Comparison of ENCODE assay signal across 24 cellular contexts in genomic region chr12:116750298-116750697, GRCh38. TPM values are rescaled to one million over a fixed set of nuclear protein-coding genes. Genes with fewer than 3 reads are reported as not detected.
DNase-seq lines count a peak whose midpoint lies in the region; ATAC-seq, FAIRE-seq and TF ChIP-seq lines count a peak whose summit lies in the region.
"Had no signal": no experiment of that assay in that cellular context is flagged by ENCODE, and none has a peak within 500 bp of the region (broad histone marks: within the 10 kb centered on the region; RNA-seq: fewer than 3 reads in every experiment).

No MANE protein-coding gene starts in this region.

- no peak for ATAC-seq in HepG2
- no peak for ATAC-seq in right lobe of liver
- no peak for ATAC-seq in sciatic nerve
- ATAC-seq: CD8-positive, alpha-beta T cell; GM12878 had no signal

- H3K27me3 ChIP-seq in HepG2 (ENCODE audit: control insufficient read depth in 1 of 2, insufficient read depth in 2 of 2, low read length in 2 of 2): no peaks in the 10 kb centered on the region
- H3K27me3 ChIP-seq in right lobe of liver: no peaks in the 10 kb centered on the region
- H3K27me3 ChIP-seq: BLaER1 treated with 17β-estradiol and CSF1 and Interleukin-3, amounts not matched to agents 10 nM and 100 nM had no signal

- BruUV-seq in HepG2 (replicated peaks; lab: Mats Ljungman, UMichigan): no TSS peak

- TF ChIP-seq POLR2A in HepG2 (IDR thresholded peaks at IDR 0.05; ENCODE audit: insufficient read depth in 1 of 2, low read depth in 2 of 2, low read length in 2 of 2): no peak
- TF ChIP-seq POLR2A in right lobe of liver (IDR thresholded peaks at IDR 0.05): no peak

- H3K4me2 ChIP-seq in HepG2 (ENCODE audit: low read depth, low read length): no peak overlapping the region
- H3K4me2 ChIP-seq: A549; BLaER1 treated with 17β-estradiol and CSF1 and Interleukin-3, amounts not matched to agents 10 nM and 100 nM had no signal

- H3K4me1 ChIP-seq in HepG2 (ENCODE audit: insufficient read depth, low read length) (no peaks in the 10 kb centered on the region), right lobe of liver (no peaks in the 10 kb centered on the region)
- H3K4me1 ChIP-seq: A549; BLaER1 treated with 17β-estradiol and CSF1 and Interleukin-3, amounts not matched to agents 10 nM and 100 nM had no signal

- no peaks in the 10 kb centered on the region for H4K20me1 ChIP-seq in HepG2 (ENCODE audit: insufficient read depth, low read length)
- H4K20me1 ChIP-seq: BLaER1 treated with 17β-estradiol and CSF1 and Interleukin-3, amounts not matched to agents 10 nM and 100 nM had no signal

- CTCF ChIA-PET in HepG2 (lab: Yijun Ruan, JAX; ENCODE audit: low intra/inter-chr PET ratio, low total read pairs): no interaction called here

- in situ Hi-C loops in HepG2 (cut with HindIII; ENCODE audit: extremely low pct_ligation_motif_present, low pct_unique_long_range_greater_than_20kb): no loop called here

- 100% methylated on average over 2 of the region's 4 CpGs for WGBS in HepG2 (ENCODE audit: low lambda C conversion rate)
- no CpG with 5 or more reads among the region's 4 CpGs for WGBS in right lobe of liver (ENCODE audit: insufficient coverage, low coverage, low lambda C conversion rate, missing lambda C conversion rate)

- H3K27ac ChIP-seq in HepG2 (ENCODE audit: extremely low read length, insufficient read depth, low read length) (no peak overlapping the region), right lobe of liver (no peak overlapping the region)
- H3K27ac ChIP-seq: 22Rv1; A549; BLaER1 treated with 17β-estradiol and CSF1 and Interleukin-3, amounts not matched to agents 10 nM and 100 nM; C4-2B had no signal

- H3K9me3 ChIP-seq in HepG2 (ENCODE audit: low read length): no peaks in the 10 kb centered on the region
- no peaks in the 10 kb centered on the region for H3K9me3 ChIP-seq in right lobe of liver
- H3K9me3 ChIP-seq: A549; BLaER1 treated with 17β-estradiol and CSF1 and Interleukin-3, amounts not matched to agents 10 nM and 100 nM had no signal

- TF ChIP-seq CTCF in HepG2 (CRISPR knock-in tag; IDR thresholded peaks at IDR 0.05): no peak
- no peak for TF ChIP-seq CTCF in right lobe of liver (IDR thresholded peaks at IDR 0.05)

- intact Hi-C loops in HepG2 (cut with micrococcal nuclease; ENCODE audit: unreplicated experiment): no loop called here
- intact Hi-C loops in right lobe of liver (cut with DNase I): no loop called here
- intact Hi-C loops in sciatic nerve (cut with DNase I): no loop called here

- DNase-seq in HepG2 (ENCODE audit: low spot score): no peak
- DNase-seq in right lobe of liver: no peak
- peak; percentile 35 for DNase-seq in islet precursor cell
- peak; percentile 21 for DNase-seq in sciatic nerve (ENCODE audit: low spot score)
- DNase-seq in NCI-H446 treated with DMSO at 0.1 percent for 48 hours (lab: John Stamatoyannopoulos, UW): no peak
- no peak for DNase-seq in activated effector memory CD4-positive, alpha-beta T cell treated with anti-CD3 and anti-CD28 coated beads, Interleukin-2, amount 50 U/mL, for 16 hours
- DNase-seq: AML-193; CD4-positive, alpha-beta T cell; CD8-positive, alpha-beta T cell; COR-L47; DMS 273 treated with DMSO at 0.1 percent for 48 hours; DMS153; DMS53; DMS79; DND-41; EL; GDM1 had no signal

- TF ChIP-seq EP300 in HepG2 (IDR thresholded peaks at IDR 0.05; ENCODE audit: low read depth in 2 of 2, low read length in 2 of 2): no peak
- no peak for TF ChIP-seq EP300 in HepG2 (CRISPR knock-in tag; IDR thresholded peaks at IDR 0.05; ENCODE audit: borderline replicate concordance)

- FAIRE-seq in HepG2 (lab: Jason Lieb, UNC): no peak
- FAIRE-seq: A549, GM12878, GM12892, GM18507 had no signal

- H3K79me2 ChIP-seq in HepG2 (ENCODE audit: insufficient read depth, low read length): no peaks in the 10 kb centered on the region

- TF ChIP-seq RAD21 in HepG2 (CRISPR knock-in tag; IDR thresholded peaks at IDR 0.05): no peak

- no peaks in the 10 kb centered on the region for H3K36me3 ChIP-seq in HepG2 (replicated peaks in 1 of 2; ENCODE audit: control insufficient read depth in 1 of 2, insufficient read depth in 2 of 2, low read length in 2 of 2)
- H3K36me3 ChIP-seq in right lobe of liver: no peaks in the 10 kb centered on the region

- no peak overlapping the region for H3K4me3 ChIP-seq in HepG2 (replicated peaks in 1 of 3; ENCODE audit: insufficient read depth in 1 of 3, low read depth in 2 of 3, low read length in 3 of 3)
- no peak overlapping the region for H3K4me3 ChIP-seq in right lobe of liver
- H3K4me3 ChIP-seq: A549; BLaER1 treated with 17β-estradiol and CSF1 and Interleukin-3, amounts not matched to agents 10 nM and 100 nM; GM12878 had no signal

- no peak overlapping the region for H2AFZ ChIP-seq in HepG2 (ENCODE audit: low read length)

- no peak overlapping the region for H3K9ac ChIP-seq in HepG2 (ENCODE audit: insufficient read depth, low read depth, low read length)
- H3K9ac ChIP-seq: BLaER1 treated with 17β-estradiol and CSF1 and Interleukin-3, amounts not matched to agents 10 nM and 100 nM had no signal

- POLR2A ChIA-PET in HepG2 (lab: Yijun Ruan, JAX): no interaction called here

TF ChIP-seq in HepG2, 621 proteins besides CTCF, POLR2A, EP300 and RAD21 (continues in another document):
- TF ChIP-seq ZNF768 (CRISPR knock-in tag; IDR thresholded peaks at IDR 0.05) (peak; percentile 80), POLR2AphosphoS5 (IDR thresholded peaks at IDR 0.05; ENCODE audit: low read depth, low read length) (no peak), PTBP1 (IDR thresholded peaks at IDR 0.05; ENCODE audit: low read depth, low read length, poor library complexity, severe bottlenecking) (no peak)

RNA-seq across cellular contexts. Expression of gene RNFT2, which starts 12.2 kb away (rescaled TPM):
- total RNA-seq in HepG2 (2016; rRNA removed; fragmentation: Illumina TruSeq; extraction: Trizol) (7.1 and 8.3 TPM in 2 replicates), right lobe of liver (1 to 10 TPM in 2 of 6 experiments, under 1 TPM in 4; 0.09 to 2.1 (median 0.75) TPM), sciatic nerve (6.6 TPM)
- 4.9 and 5.0 TPM in 2 replicates for total RNA-seq in HepG2 (2016; cell fraction: cytosol; rRNA removed; fragmentation: Illumina TruSeq; extraction: Trizol; ENCODE audit: low read depth)
- 6.1 and 7.2 TPM in 2 replicates for total RNA-seq in HepG2 (2016; cell fraction: insoluble cytoplasmic fraction; rRNA removed; fragmentation: Illumina TruSeq; extraction: Trizol)
- total RNA-seq in HepG2 (2016; cell fraction: membrane; rRNA removed; fragmentation: Illumina TruSeq; extraction: Trizol): 7.4 and 8.0 TPM in 2 replicates
- 7.7 and 9.7 TPM in 2 replicates for total RNA-seq in HepG2 (2016; cell fraction: nucleus; rRNA removed; fragmentation: Illumina TruSeq; extraction: Trizol)
- 3.3 and 3.4 TPM in 2 replicates for polyA plus RNA-seq in HepG2 (2011; rRNA removed)
- 2.2 and 2.3 TPM in 2 replicates for polyA plus RNA-seq in HepG2 (2011; cell fraction: cytosol; rRNA removed)
- polyA plus RNA-seq in HepG2 (2011; cell fraction: nucleus; rRNA removed): 3.3 and 4.4 TPM in 2 replicates
- 1.6 and 3.2 TPM in 2 replicates for polyA plus RNA-seq in HepG2 (2012)
- 1.2 TPM in 2 replicates for polyA plus RNA-seq in HepG2 (2016; cell fraction: cytosol; fragmentation: Illumina TruSeq; extraction: Trizol; ENCODE audit: low read depth)
- 2.3 and 3.9 TPM in 2 replicates for polyA plus RNA-seq in HepG2 (2016; cell fraction: insoluble cytoplasmic fraction; fragmentation: Illumina TruSeq; extraction: Trizol; ENCODE audit: low read depth)
- polyA plus RNA-seq in HepG2 (2016; cell fraction: membrane; fragmentation: Illumina TruSeq; extraction: Trizol; ENCODE audit: low read depth): 3.2 and 3.7 TPM in 2 replicates
- 10.6 and 13.3 TPM in 2 replicates for polyA plus RNA-seq in HepG2 (2016; cell fraction: nucleus; fragmentation: Illumina TruSeq; extraction: Trizol; ENCODE audit: insufficient read depth, low read depth)
- 12.6 and 43.4 TPM in 2 replicates for polyA minus RNA-seq in HepG2 (2011; rRNA and poly(A)+ RNA removed; ENCODE audit: low replicate concordance)
- polyA minus RNA-seq in HepG2 (2011; cell fraction: cytosol; rRNA and poly(A)+ RNA removed): 5.0 and 6.7 TPM in 2 replicates
- 5.2 TPM in 2 replicates for polyA minus RNA-seq in HepG2 (2011; cell fraction: nucleus; rRNA and poly(A)+ RNA removed)

RNA-seq across cellular contexts. Expression of gene SPRING1, which starts 12.4 kb away (rescaled TPM):
- 51.8 and 65.6 TPM in 2 replicates for total RNA-seq in HepG2 (2016; rRNA removed; fragmentation: Illumina TruSeq; extraction: Trizol)
- total RNA-seq in HepG2 (2016; cell fraction: cytosol; rRNA removed; fragmentation: Illumina TruSeq; extraction: Trizol; ENCODE audit: low read depth): 73.3 and 84.9 TPM in 2 replicates
- total RNA-seq in HepG2 (2016; cell fraction: insoluble cytoplasmic fraction; rRNA removed; fragmentation: Illumina TruSeq; extraction: Trizol): 52.8 and 55.9 TPM in 2 replicates
- 130 and 144 TPM in 2 replicates for total RNA-seq in HepG2 (2016; cell fraction: membrane; rRNA removed; fragmentation: Illumina TruSeq; extraction: Trizol)
- 23.5 and 30.9 TPM in 2 replicates for total RNA-seq in HepG2 (2016; cell fraction: nucleus; rRNA removed; fragmentation: Illumina TruSeq; extraction: Trizol)
- 16.1 and 20.0 TPM in 2 replicates for polyA plus RNA-seq in HepG2 (2011; rRNA removed)
- 10.7 and 16.5 TPM in 2 replicates for polyA plus RNA-seq in HepG2 (2011; cell fraction: cytosol; rRNA removed)
- polyA plus RNA-seq in HepG2 (2011; cell fraction: nucleus; rRNA removed): 6.8 and 7.2 TPM in 2 replicates
- polyA plus RNA-seq in HepG2 (2012): 9.0 and 11.3 TPM in 2 replicates
- 87.5 and 98.3 TPM in 2 replicates for polyA plus RNA-seq in HepG2 (2016; cell fraction: cytosol; fragmentation: Illumina TruSeq; extraction: Trizol; ENCODE audit: low read depth)
- polyA plus RNA-seq in HepG2 (2016; cell fraction: insoluble cytoplasmic fraction; fragmentation: Illumina TruSeq; extraction: Trizol; ENCODE audit: low read depth): 40.6 and 42.1 TPM in 2 replicates
- 97.7 TPM in 2 replicates for polyA plus RNA-seq in HepG2 (2016; cell fraction: membrane; fragmentation: Illumina TruSeq; extraction: Trizol; ENCODE audit: low read depth)
- polyA plus RNA-seq in HepG2 (2016; cell fraction: nucleus; fragmentation: Illumina TruSeq; extraction: Trizol; ENCODE audit: insufficient read depth, low read depth): 25.0 and 26.3 TPM in 2 replicates
- 26.4 and 35.5 TPM in 2 replicates for polyA minus RNA-seq in HepG2 (2011; rRNA and poly(A)+ RNA removed; ENCODE audit: low replicate concordance)
- 16.0 TPM in 2 replicates for polyA minus RNA-seq in HepG2 (2011; cell fraction: cytosol; rRNA and poly(A)+ RNA removed)
- polyA minus RNA-seq in HepG2 (2011; cell fraction: nucleus; rRNA and poly(A)+ RNA removed): 8.1 and 10.8 TPM in 2 replicates
- 10 to 100 TPM in 4 of 6 experiments, 1 to 10 TPM in 2; 4.9 to 18.7 (median 12.0) TPM for total RNA-seq in right lobe of liver
- 20.2 TPM for total RNA-seq in sciatic nerve

Comparison
In these comparisons a context has a peak if more than half of its experiments do, and no peak if none do; other contexts are left out.
1. DNase-seq: peak in islet precursor cell (single experiment) and sciatic nerve (single experiment); none in HepG2 (single experiment), right lobe of liver (0 of 3), NCI-H446 treated with DMSO at 0.1 percent for 48 hours (single experiment) and activated effector memory CD4-positive, alpha-beta T cell treated with anti-CD3 and anti-CD28 coated beads, Interleukin-2, amount 50 U/mL, for 16 hours (single experiment).